8 cellular contexts compared by ENCODE assay signal in the genomic region with DNA sequence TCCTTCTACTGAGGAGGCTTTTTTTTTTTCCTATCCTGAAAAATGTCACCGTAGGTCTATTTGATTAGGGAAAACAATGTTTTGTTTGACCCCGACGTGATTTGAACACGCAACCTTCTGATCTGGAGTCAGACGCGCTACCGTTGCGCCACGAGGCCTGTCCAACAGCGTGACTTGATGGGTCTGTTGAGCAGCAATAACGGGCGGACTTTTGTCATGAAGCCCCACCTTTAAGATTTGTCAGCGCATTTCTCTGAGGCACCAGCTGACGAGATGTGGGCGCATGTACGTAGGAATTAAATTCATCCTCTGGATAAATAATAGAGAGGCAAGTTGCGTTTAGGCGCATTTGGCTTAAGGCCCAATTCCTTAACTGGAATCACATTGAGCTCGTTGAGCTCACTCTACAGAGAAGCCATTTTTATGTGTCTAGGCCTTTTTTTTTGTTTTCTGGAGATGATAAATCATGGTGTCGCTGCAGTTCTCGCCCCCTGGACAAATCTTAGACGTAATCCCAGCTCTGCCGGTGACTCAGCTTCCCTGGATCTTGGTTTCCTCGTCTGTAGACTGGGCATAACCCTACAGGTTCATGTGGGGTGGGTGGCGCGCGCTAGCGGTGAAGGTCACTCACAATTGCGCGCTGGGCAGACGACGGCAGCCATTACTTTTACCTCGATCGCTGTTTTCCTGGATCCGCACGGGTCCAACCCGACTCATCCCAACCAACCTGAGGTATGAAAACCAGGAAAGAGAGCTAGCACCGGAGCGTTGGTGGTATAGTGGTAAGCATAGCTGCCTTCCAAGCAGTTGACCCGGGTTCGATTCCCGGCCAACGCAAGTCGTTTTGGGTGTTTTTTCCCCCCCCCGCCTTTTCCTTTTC. TPM values are rescaled to one million over a fixed set of nuclear protein-coding genes. Genes with fewer than 3 reads are reported as not detected.
DNase-seq lines count a peak whose midpoint lies in the region; ATAC-seq and TF ChIP-seq lines count a peak whose summit lies in the region.

No MANE protein-coding gene starts in this region.

- no peak for TF ChIP-seq CTCF in CD8-positive, alpha-beta T cell (IDR thresholded peaks at IDR 0.05)

- peak overlapping the region; percentile 80 for H3K4me3 ChIP-seq in CD8-positive, alpha-beta T cell (ENCODE audit: low read depth, low read length)

- no peaks in the 10 kb centered on the region for H3K27me3 ChIP-seq in CD8-positive, alpha-beta T cell (ENCODE audit: insufficient read depth, low read length)

- H3K36me3 ChIP-seq in CD8-positive, alpha-beta T cell (ENCODE audit: insufficient read depth, low read length), result no peaks in the 10 kb centered on the region

- POLR2A ChIA-PET in CD8-positive, alpha-beta T cell (lab: Charles Lee), result interaction anchor here (0.8 to 9.7 kb wide), 24 partner anchors 12 to 214 kb away, joined by 3 to 248 read pairs (median 6); a partner anchor contains a TSS

- DNase-seq in CD8-positive, alpha-beta T cell, result peak; percentile 75 to 90 (median 83)
- peak; percentile 97 for DNase-seq in NCI-H748 treated with DMSO at 0.1 percent for 48 hours (lab: John Stamatoyannopoulos, UW)
- peak; percentile 95 to 99 for DNase-seq in activated CD4-positive, alpha-beta T cell treated with anti-CD3 and anti-CD28 coated beads, Interleukin-2, amount 50 U/mL, for 24 hours (ENCODE audit: low read depth in 1 of 2, low spot score in 1 of 2)
- DNase-seq in dedifferentiated amniotic fluid mesenchymal stem cell (ENCODE audit: extremely low spot score), result peak; percentile 94
- peak; percentile 93 for DNase-seq in left lobe of liver (ENCODE audit: low spot score)
- peak; percentile 88 to 95 (median 90) for DNase-seq in stimulated activated CD4-positive, alpha-beta T cell treated with anti-CD3 and anti-CD28 coated beads, Interleukin-1b, Interleukin-23, amount 100 ng/mL, for 24 hours (ENCODE audit: low read depth in 4 of 4, low spot score in 1 of 4)

- peak; percentile 10 for ATAC-seq in CD8-positive, alpha-beta T cell
- ATAC-seq in HG03354 (IDR thresholded peaks at IDR 0.05; ENCODE audit: poor library complexity, severe bottlenecking, unreplicated experiment), result peak; percentile 24
- peak; percentile 60 for ATAC-seq in left lobe of liver
- ATAC-seq in GM18861 (IDR thresholded peaks at IDR 0.05; ENCODE audit: unreplicated experiment), result no peak

- H3K4me1 Mint-ChIP-seq in CD8-positive, alpha-beta T cell (ENCODE audit: low read depth), result peaks cover 47% of the 10 kb centered on the region

- H3K4me1 ChIP-seq in CD8-positive, alpha-beta T cell (ENCODE audit: insufficient read depth, low read length), result peaks cover 28% of the 10 kb centered on the region

- H3K27ac Mint-ChIP-seq in CD8-positive, alpha-beta T cell, result peak overlapping the region; percentile 97

- H3K9me3 Mint-ChIP-seq in CD8-positive, alpha-beta T cell, result no peaks in the 10 kb centered on the region

- CTCF ChIA-PET in CD8-positive, alpha-beta T cell (lab: Charles Lee), result interaction anchor here (0.6 to 5.3 kb wide), 20 partner anchors 8 to 178 kb away, joined by 3 to 69 read pairs (median 8); a partner anchor contains a TSS

- H3K27me3 Mint-ChIP-seq in CD8-positive, alpha-beta T cell (ENCODE audit: low read depth), result no peaks in the 10 kb centered on the region

- H3K9me3 ChIP-seq in CD8-positive, alpha-beta T cell (ENCODE audit: low read length), result no peaks in the 10 kb centered on the region

- intact Hi-C loops in CD8-positive, alpha-beta T cell (cut with DNase I, micrococcal nuclease), result loop anchor here (1.0 to 10.0 kb wide), 4 partner anchors 21 to 376 kb away; no protein-coding TSS in a partner anchor

- peaks cover 37% of the 10 kb centered on the region for H3K36me3 Mint-ChIP-seq in CD8-positive, alpha-beta T cell

- H3K27ac ChIP-seq in CD8-positive, alpha-beta T cell (ENCODE audit: low read depth, low read length), result peak overlapping the region; percentile 90

- peak overlapping the region; percentile 92 for H3K4me3 Mint-ChIP-seq in CD8-positive, alpha-beta T cell

RNA-seq across cellular contexts. Expression of a gene that starts 10.6 kb away (rescaled TPM):
- total RNA-seq in CD8-positive, alpha-beta T cell, result 1 to 10 TPM in 1 of 2 experiments, under 1 TPM in 1; 0.62 to 1.1 TPM
- total RNA-seq in left lobe of liver, result 0.68 TPM

RNA-seq across cellular contexts. Expression of a gene that starts 26.8 kb away (rescaled TPM):
- total RNA-seq in CD8-positive, alpha-beta T cell, result 100 to 1,000 TPM; 223 to 226 TPM
- 18.1 TPM for total RNA-seq in left lobe of liver

RNA-seq across cellular contexts. Expression of a gene that starts 28.1 kb away (rescaled TPM):
- total RNA-seq in CD8-positive, alpha-beta T cell, result 10 to 100 TPM; 23.8 to 25.0 TPM
- total RNA-seq in left lobe of liver, result 18.9 TPM

RNA-seq across cellular contexts. Expression of a gene that starts 31.0 kb away (rescaled TPM):
- 1 to 10 TPM; 6.1 to 6.7 TPM for total RNA-seq in CD8-positive, alpha-beta T cell
- 4.5 TPM for total RNA-seq in left lobe of liver

RNA-seq across cellular contexts. Expression of a gene that starts 44.8 kb away (rescaled TPM):
- total RNA-seq in CD8-positive, alpha-beta T cell, result 10 to 100 TPM; 19.1 to 22.7 TPM
- total RNA-seq in left lobe of liver, result 3.6 TPM

Comparison
In these comparisons a context has a peak if more than half of its experiments do, and no peak if none do; other contexts are left out.
1. RNA of a gene that starts 26.8 kb away (total RNA-seq): 223 to 226 TPM in CD8-positive, alpha-beta T cell; 18.1 TPM in left lobe of liver (single experiment); every median in the first group is over 10 times any median in the second.
2. Peak in every context shown above with its lines, with median percentiles within 50 percentile points of each other: DNase-seq.